Comparison of ENCODE assay signal across 23 cellular contexts in genomic region chr3:46713048-46713897, GRCh38. TPM values are rescaled to one million over a fixed set of nuclear protein-coding genes. Genes with fewer than 3 reads are reported as not detected.
DNase-seq lines count a peak whose midpoint lies in the region; ATAC-seq, FAIRE-seq and TF ChIP-seq lines count a peak whose summit lies in the region.
"Had no signal": no experiment of that assay in that cellular context is flagged by ENCODE, and none has a peak within 500 bp of the region (broad histone marks: within the 10 kb centered on the region; RNA-seq: fewer than 3 reads in every experiment).

No MANE protein-coding gene starts in this region.

- no peak overlapping the region for H3K4me3 ChIP-seq in spleen
- H3K4me3 ChIP-seq in stomach = no peak overlapping the region
- H3K4me3 ChIP-seq: cardiac muscle cell, K562, left ventricle myocardium inferior, mucosa of descending colon, psoas muscle had no signal

- TF ChIP-seq CTCF in foreskin keratinocyte (conservative IDR thresholded peaks at IDR 0.05) = no peak
- no peak for TF ChIP-seq CTCF in spleen (IDR thresholded peaks at IDR 0.05 in 8 of 11, conservative IDR thresholded peaks at IDR 0.05 in 3 of 11)
- no peak for TF ChIP-seq CTCF in stomach (IDR thresholded peaks at IDR 0.05)

- TF ChIP-seq EP300 in stomach (IDR thresholded peaks at IDR 0.05) = no peak

- no peak for ATAC-seq in activated CD4-positive, alpha-beta T cell treated with anti-CD3 and anti-CD28 coated beads for 36 hours
- ATAC-seq in foreskin keratinocyte = no peak
- ATAC-seq: K562, psoas muscle had no signal

- H3K36me3 Mint-ChIP-seq in activated CD4-positive, alpha-beta T cell treated with anti-CD3 and anti-CD28 coated beads for 36 hours (ENCODE audit: low read depth) = no peaks in the 10 kb centered on the region
- H3K36me3 Mint-ChIP-seq: type B pancreatic cell had no signal

- intact Hi-C loops in activated CD4-positive, alpha-beta T cell treated with anti-CD3 and anti-CD28 coated beads for 36 hours (cut with DNase I, micrococcal nuclease) = no loop called here
- intact Hi-C loops in spleen (cut with DNase I; ENCODE audit: low total_unique reads) = no loop called here
- intact Hi-C loops in stomach (cut with DNase I; ENCODE audit: low total_unique reads) = no loop called here

- peak overlapping the region; percentile 29 for H3K27ac ChIP-seq in foreskin keratinocyte
- H3K27ac ChIP-seq in spleen = no peak overlapping the region
- H3K27ac ChIP-seq in stomach = no peak overlapping the region
- H3K27ac ChIP-seq: cardiac muscle cell, left ventricle myocardium inferior, psoas muscle had no signal

- CTCF ChIA-PET in activated CD4-positive, alpha-beta T cell treated with anti-CD3 and anti-CD28 coated beads for 36 hours (lab: Charles Lee) = no interaction called here

- H3K27me3 ChIP-seq in foreskin keratinocyte = peaks cover 8% of the 10 kb centered on the region
- peaks cover 0 to 13% (median 6%) of the 10 kb centered on the region in 7 donors for H3K27me3 ChIP-seq in spleen (replicated peaks in 1 of 7)
- peaks cover 0 to 15% (median 14%) of the 10 kb centered on the region in 3 donors for H3K27me3 ChIP-seq in stomach
- H3K27me3 ChIP-seq: cardiac muscle cell had no signal

- no peak overlapping the region for H3K4me3 Mint-ChIP-seq in activated CD4-positive, alpha-beta T cell treated with anti-CD3 and anti-CD28 coated beads for 36 hours
- H3K4me3 Mint-ChIP-seq: activated CD4-positive, alpha-beta T cell treated with anti-CD3 and anti-CD28 coated beads, Interleukin-2, amount 10 ng/mL, durations not matched to agents 24 days and 14 days; type B pancreatic cell had no signal

- H3K4me1 ChIP-seq in foreskin keratinocyte = no peaks in the 10 kb centered on the region
- H3K4me1 ChIP-seq in spleen = peaks cover 0 to 6% (median 0%) of the 10 kb centered on the region in 6 donors
- peaks cover 0 to 6% (median 0%) of the 10 kb centered on the region in 4 donors for H3K4me1 ChIP-seq in stomach

- H3K27me3 Mint-ChIP-seq in activated CD4-positive, alpha-beta T cell treated with anti-CD3 and anti-CD28 coated beads for 36 hours = peaks cover under 1% of the 10 kb centered on the region

- peak; percentile 2 for DNase-seq in activated CD4-positive, alpha-beta T cell treated with anti-CD3 and anti-CD28 coated beads for 36 hours
- no peak for DNase-seq in activated CD4-positive, alpha-beta T cell treated with anti-CD3 and anti-CD28 coated beads for 4 hours
- no peak for DNase-seq in GM12892 (ENCODE audit: insufficient read length)
- no peak for DNase-seq in foreskin keratinocyte
- peak; percentile 48 for DNase-seq in spleen
- no peak for DNase-seq in stomach
- DNase-seq in NCI-H82 (lab: John Stamatoyannopoulos, UW) = no peak
- DNase-seq in NOMO-1 treated with DMSO at 0.1 percent for 48 hours (lab: John Stamatoyannopoulos, UW; ENCODE audit: unreplicated experiment) = no peak
- DNase-seq: activated CD4-positive, alpha-beta T cell treated with anti-CD3 and anti-CD28 coated beads, Interleukin-2, amount 10 ng/mL, durations not matched to agents 24 days and 14 days; GF-D8; left ventricle myocardium inferior; MM.1S; mucosa of descending colon; NCI-H146; NCI-H2171 treated with DMSO at 0.1 percent for 48 hours; NCI-H524 treated with DMSO at 0.1 percent for 48 hours; small intestine had no signal

- TF ChIP-seq POLR2A in GM12892 (IDR thresholded peaks at IDR 0.05; ENCODE audit: low read depth, low read length) (no peak), spleen (IDR thresholded peaks at IDR 0.05) (no peak), stomach (IDR thresholded peaks at IDR 0.05) (no peak)

- peak; percentile 64 for FAIRE-seq in GM12892 (lab: Jason Lieb, UNC)
- FAIRE-seq: K562, small intestine had no signal

- 82 to 89% (median 83%) methylated on average over 15 of the region's 15 CpGs for WGBS in spleen, 5 donors
- WGBS in stomach, 5 donors = 78 to 84% (median 81%) methylated on average over 15 of the region's 15 CpGs

- H3K36me3 ChIP-seq in spleen (no peaks in the 10 kb centered on the region), stomach (no peaks in the 10 kb centered on the region)
- H3K36me3 ChIP-seq: cardiac muscle cell, left ventricle myocardium inferior had no signal

- POLR2A ChIA-PET in activated CD4-positive, alpha-beta T cell treated with anti-CD3 and anti-CD28 coated beads for 36 hours (lab: Charles Lee) = no interaction called here

- H3K9me3 Mint-ChIP-seq in activated CD4-positive, alpha-beta T cell treated with anti-CD3 and anti-CD28 coated beads for 36 hours (ENCODE audit: low read depth) = no peaks in the 10 kb centered on the region
- H3K9me3 Mint-ChIP-seq: activated CD4-positive, alpha-beta T cell treated with anti-CD3 and anti-CD28 coated beads, Interleukin-2, amount 10 ng/mL, durations not matched to agents 24 days and 14 days; type B pancreatic cell had no signal

- H3K9me3 ChIP-seq in spleen = no peaks in the 10 kb centered on the region
- H3K9me3 ChIP-seq in stomach = no peaks in the 10 kb centered on the region
- H3K9me3 ChIP-seq: left ventricle myocardium inferior, mucosa of descending colon, psoas muscle had no signal

- no peaks in the 10 kb centered on the region for H3K4me1 Mint-ChIP-seq in activated CD4-positive, alpha-beta T cell treated with anti-CD3 and anti-CD28 coated beads for 36 hours
- H3K4me1 Mint-ChIP-seq: activated CD4-positive, alpha-beta T cell treated with anti-CD3 and anti-CD28 coated beads, Interleukin-2, amount 10 ng/mL, durations not matched to agents 24 days and 14 days had no signal

- H3K27ac Mint-ChIP-seq in activated CD4-positive, alpha-beta T cell treated with anti-CD3 and anti-CD28 coated beads for 36 hours = no peak overlapping the region
- H3K27ac Mint-ChIP-seq: activated CD4-positive, alpha-beta T cell treated with anti-CD3 and anti-CD28 coated beads, Interleukin-2, amount 10 ng/mL, durations not matched to agents 24 days and 14 days; type B pancreatic cell had no signal

RNA-seq across cellular contexts. Expression of gene PRSS50, which starts 4.4 kb away (rescaled TPM):
- not detected for total RNA-seq in activated CD4-positive, alpha-beta T cell treated with anti-CD3 and anti-CD28 coated beads for 36 hours
- not detected for polyA plus RNA-seq in GM12892 (2012; ENCODE audit: missing spikeins)
- total RNA-seq in foreskin keratinocyte (not detected in 2 replicates), spleen (under 1 TPM in 2 of 7 donors, not detected in 5; 0.14 to 0.34 TPM), stomach (under 1 TPM in 1 of 5 donors, not detected in 4; under 0.01 TPM)
- polyA plus RNA-seq in foreskin keratinocyte (not detected in 2 replicates), spleen (not detected), stomach (under 1 TPM in 1 of 3 donors, not detected in 2; 0.10 TPM)
- total RNA-seq: activated CD4-positive, alpha-beta T cell treated with anti-CD3 and anti-CD28 coated beads, Interleukin-2, amount 10 ng/mL, durations not matched to agents 24 days and 14 days; dermis microvascular lymphatic vessel endothelial cell; K562 had no signal
- polyA plus RNA-seq: neural cell had no signal

RNA-seq across cellular contexts. Expression of gene TMIE, which starts 12.1 kb away (rescaled TPM):
- 1 to 10 TPM; 1.5 to 1.6 TPM for total RNA-seq in activated CD4-positive, alpha-beta T cell treated with anti-CD3 and anti-CD28 coated beads for 36 hours
- polyA plus RNA-seq in GM12892 (2012; ENCODE audit: missing spikeins) = not detected
- total RNA-seq in foreskin keratinocyte (not detected in 2 replicates), spleen (1 to 10 TPM in 2 of 7 donors, under 1 TPM in 3, not detected in 2; 0.23 to 1.6 (median 0.74) TPM), stomach (under 1 TPM in 1 of 5 donors, not detected in 4; 0.55 TPM)
- polyA plus RNA-seq in foreskin keratinocyte (0.06 TPM in 1 of 2 replicates, not detected in the other), spleen (under 1 TPM; 0.48 to 0.77 (median 0.61) TPM), stomach (1 to 10 TPM in 1 of 3 donors, under 1 TPM in 1, not detected in 1; 0.46 to 1.0 TPM)
- total RNA-seq: activated CD4-positive, alpha-beta T cell treated with anti-CD3 and anti-CD28 coated beads, Interleukin-2, amount 10 ng/mL, durations not matched to agents 24 days and 14 days; K562 had no signal
- polyA plus RNA-seq: K562, neural cell had no signal

RNA-seq across cellular contexts. Expression of gene ALS2CL, which starts 19.8 kb away (rescaled TPM):
- total RNA-seq in activated CD4-positive, alpha-beta T cell treated with anti-CD3 and anti-CD28 coated beads for 36 hours = 1 to 10 TPM; 3.2 to 3.3 TPM
- polyA plus RNA-seq in GM12892 (2012; ENCODE audit: missing spikeins) = not detected
- total RNA-seq in foreskin keratinocyte = 32.3 and 39.6 TPM in 2 replicates
- 27.4 and 33.2 TPM in 2 replicates for polyA plus RNA-seq in foreskin keratinocyte
- 10 to 100 TPM; 16.3 to 45.7 (median 29.8) TPM for total RNA-seq in spleen
- 10 to 100 TPM in 2 of 3 donors, 1 to 10 TPM in 1; 7.9 to 61.2 (median 34.9) TPM for polyA plus RNA-seq in spleen
- 100 to 1,000 TPM in 1 of 5 donors, 10 to 100 TPM in 4; 10.8 to 107 (median 50.0) TPM for total RNA-seq in stomach
- 100 to 1,000 TPM in 1 of 3 donors, 1 to 10 TPM in 2; 5.3 to 103 (median 9.3) TPM for polyA plus RNA-seq in stomach

Comparison
In these comparisons a context has a peak if more than half of its experiments do, and no peak if none do; other contexts are left out.
1. DNase-seq: peak in activated CD4-positive, alpha-beta T cell treated with anti-CD3 and anti-CD28 coated beads for 36 hours (single experiment) and spleen (single experiment); none in activated CD4-positive, alpha-beta T cell treated with anti-CD3 and anti-CD28 coated beads for 4 hours (0 of 2), GM12892 (single experiment), foreskin keratinocyte (0 of 2), stomach (single experiment), NCI-H82 (single experiment) and NOMO-1 treated with DMSO at 0.1 percent for 48 hours (single experiment).